In the genomic region with DNA sequence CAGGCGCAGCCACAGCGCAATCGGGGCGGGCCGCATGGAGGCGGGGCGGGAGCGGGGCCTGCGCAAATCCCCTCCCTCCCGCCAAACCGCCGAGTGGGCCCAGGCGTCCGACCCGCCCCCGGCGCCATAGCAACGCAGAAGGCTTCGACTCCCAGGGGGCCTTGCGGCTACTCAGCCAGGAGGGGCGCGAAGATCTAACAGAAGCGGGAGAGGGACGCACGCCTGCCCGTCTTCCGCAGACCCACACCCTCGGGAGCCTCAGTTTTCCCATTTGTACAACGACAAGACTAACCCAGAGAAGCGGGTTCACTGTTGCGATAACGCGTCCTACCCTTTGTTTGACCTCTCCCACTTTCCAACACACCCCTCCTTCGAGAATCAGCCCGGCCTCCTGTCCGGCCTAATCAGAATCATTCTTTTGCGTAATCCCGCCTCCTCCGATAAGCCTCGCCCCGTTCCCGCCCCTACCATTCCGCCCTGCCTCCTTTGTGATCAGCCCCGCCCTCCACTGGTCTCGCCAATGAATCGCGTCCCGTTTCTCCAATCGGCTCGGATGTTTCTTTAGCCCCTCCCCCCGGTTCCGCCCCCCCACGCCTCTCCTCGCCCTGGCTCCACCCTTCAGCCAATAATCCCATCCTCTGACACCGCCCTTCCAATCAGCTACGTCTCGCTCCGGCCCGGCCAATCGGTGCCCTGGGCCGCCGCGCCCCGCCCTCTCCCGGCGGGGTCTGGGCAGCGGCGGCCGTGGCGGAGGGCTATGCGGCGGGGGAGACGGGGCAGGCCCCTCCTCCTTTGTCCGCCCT, we compare ENCODE assay signal across 8 cellular contexts. TPM values are rescaled to one million over a fixed set of nuclear protein-coding genes. Genes with fewer than 3 reads are reported as not detected.
DNase-seq lines count a peak whose midpoint lies in the region; ATAC-seq, FAIRE-seq and TF ChIP-seq lines count a peak whose summit lies in the region.

A gene (minus strand): TSS at position 40 of the 803 bp plus-strand sequence. CDS start 4 bp downstream, at position 36.

- peak within 1 kb of the TSS; percentile 34 to 58 for H3K4me3 ChIP-seq in CD4-positive, alpha-beta memory T cell (ENCODE audit: low read length in 2 of 2)
- peak within 1 kb of the TSS; percentile 52 to 80 (median 74) for H3K4me3 ChIP-seq in H1 (ENCODE audit: extremely low read depth in 1 of 4, insufficient read depth in 2 of 4, low read depth in 3 of 4, low read length in 4 of 4)

- H3K4ac ChIP-seq in H1 (replicated peaks; ENCODE audit: insufficient read length, low read depth, low read length), result peak within 1 kb of the TSS; percentile 81

- peak within 1 kb of the TSS; percentile 96; the same call in 1 of the 2 replicates for H2AFZ ChIP-seq in H1 (ENCODE audit: low read length)

- peaks cover 0 to 3% of the 10 kb centered on the region in 2 donors for H3K27me3 Mint-ChIP-seq in CD4-positive, alpha-beta memory T cell
- peaks cover 9% of the 10 kb centered on the region for H3K27me3 Mint-ChIP-seq in activated CD8-positive, alpha-beta memory T cell treated with anti-CD3 and anti-CD28 coated beads, Interleukin-2, amount 10 ng/mL, durations not matched to agents 7 days and 5 days
- peaks cover 1% of the 10 kb centered on the region for H3K27me3 Mint-ChIP-seq in memory B cell

- 2% methylated on average over 50 of the region's 74 CpGs; no CpG with 5 or more reads in 1 of the 2 experiments for WGBS in H1 (ENCODE audit: extremely low coverage in 1 of 2, insufficient coverage in 1 of 2, insufficient read length in 1 of 2, insufficient replicate concordance in 2 of 2, low coverage in 1 of 2, low lambda C conversion rate in 2 of 2, missing lambda C conversion rate in 1 of 2), 2 experiments

- no peaks in the 10 kb centered on the region for H3K9me3 ChIP-seq in CD4-positive, alpha-beta memory T cell (ENCODE audit: control insufficient read depth in 1 of 2, low read length in 2 of 2)
- no peaks in the 10 kb centered on the region for H3K9me3 ChIP-seq in H1 (ENCODE audit: insufficient read depth in 2 of 2, low read depth in 1 of 2, low read length in 1 of 2)

- intact Hi-C loops in CD4-positive, alpha-beta memory T cell (cut with micrococcal nuclease), result loop anchor here (1.0 to 2.0 kb wide), 5 partner anchors 11 to 215 kb away; a partner anchor contains a TSS

- peak within 1 kb of the TSS; percentile 66; the same call in 1 of the 2 replicates for H2BK5ac ChIP-seq in H1 (ENCODE audit: low read depth, low read length)

- no peak within 1 kb of the TSS for H2BK20ac ChIP-seq in H1 (ENCODE audit: low read length)

- peak within 1 kb of the TSS; percentile 62 for H3K18ac ChIP-seq in H1 (ENCODE audit: extremely low read depth, low read length)

- peaks cover 0 to 1% of the 10 kb centered on the region in 2 experiments for H4K20me1 ChIP-seq in H1 (replicated peaks in 1 of 2; ENCODE audit: control insufficient read depth in 1 of 2, insufficient read depth in 2 of 2, low read length in 2 of 2)

- peak; percentile 95 for FAIRE-seq in H1 (lab: Jason Lieb, UNC)

- no peaks in the 10 kb centered on the region for H3K36me3 ChIP-seq in CD4-positive, alpha-beta memory T cell (ENCODE audit: insufficient read depth, low read length)
- no peaks in the 10 kb centered on the region for H3K36me3 ChIP-seq in H1 (ENCODE audit: control insufficient read depth in 2 of 4, insufficient read depth in 4 of 4, low read length in 3 of 4)

- H3K4me1 ChIP-seq in CD4-positive, alpha-beta memory T cell (ENCODE audit: insufficient read depth, low read length), result peaks cover 15% of the 10 kb centered on the region
- H3K4me1 ChIP-seq in H1 (replicated peaks in 1 of 4; ENCODE audit: control insufficient read depth in 3 of 4, insufficient read depth in 4 of 4, low read length in 3 of 4), result peaks cover 0 to 5% (median 2%) of the 10 kb centered on the region in 4 experiments; a peak in 4 of 7 replicates

- H3K27ac ChIP-seq in CD4-positive, alpha-beta memory T cell (ENCODE audit: low read depth, low read length), result peak within 1 kb of the TSS; percentile 51
- peak within 1 kb of the TSS; percentile 58; the same call in 1 of the 2 replicates for H3K27ac ChIP-seq in H1 (ENCODE audit: low read depth, low read length)

- peak within 1 kb of the TSS; percentile 86 for H4K5ac ChIP-seq in H1 (ENCODE audit: insufficient read length, low read depth, low read length)

- H3K14ac ChIP-seq in H1 (ENCODE audit: insufficient read length), result no peak within 1 kb of the TSS

- CTCF ChIA-PET in CD4-positive, alpha-beta memory T cell (lab: Charles Lee; ENCODE audit: partially characterized antibody), result interaction anchor here (1.0 to 1.3 kb wide), 5 partner anchors 11 to 18 kb away, joined by 3 to 4 read pairs (median 4); no protein-coding TSS in a partner anchor
- CTCF ChIA-PET in activated CD8-positive, alpha-beta memory T cell treated with anti-CD3 and anti-CD28 coated beads, Interleukin-2, amount 10 ng/mL, durations not matched to agents 7 days and 5 days (lab: Charles Lee), result interaction anchor here (0.6 to 2.5 kb wide), 9 partner anchors 10 to 335 kb away, joined by 3 to 8 read pairs (median 4); a partner anchor contains a TSS
- CTCF ChIA-PET in H1 (lab: Charles Lee; ENCODE audit: partially characterized antibody), result interaction anchor here (0.6 to 1.3 kb wide), 4 partner anchors 13 to 731 kb away, joined by 4 to 7 read pairs (median 4); no protein-coding TSS in a partner anchor

- H3K79me2 ChIP-seq in H1 (ENCODE audit: control insufficient read depth in 1 of 2, insufficient read depth in 2 of 2, low read length in 2 of 2), result no peaks in the 10 kb centered on the region

- H3K27me3 ChIP-seq in CD4-positive, alpha-beta memory T cell (ENCODE audit: insufficient read depth, low read length), result no peaks in the 10 kb centered on the region
- peaks cover 3 to 17% (median 9%) of the 10 kb centered on the region in 4 experiments; a peak in 6 of 7 replicates for H3K27me3 ChIP-seq in H1 (replicated peaks in 1 of 4; ENCODE audit: control insufficient read depth in 3 of 4, extremely low read depth in 1 of 4, insufficient read depth in 3 of 4, low read length in 3 of 4)

- H2AK5ac ChIP-seq in H1 (ENCODE audit: low read depth, low read length), result 0 out of 2 replicates have a peak within 1 kb of the TSS, but pooled peaks have one; percentile 39

- H4K8ac ChIP-seq in H1 (ENCODE audit: extremely low read depth, insufficient read depth, low read length), result peak within 1 kb of the TSS; percentile 73

- peak within 1 kb of the TSS; percentile 86 to 95 (median 90) for H3K4me3 Mint-ChIP-seq in CD4-positive, alpha-beta memory T cell
- H3K4me3 Mint-ChIP-seq in activated CD8-positive, alpha-beta memory T cell treated with anti-CD3 and anti-CD28 coated beads, Interleukin-2, amount 10 ng/mL, durations not matched to agents 7 days and 5 days, result peak within 1 kb of the TSS; percentile 75
- peak within 1 kb of the TSS; percentile 91 for H3K4me3 Mint-ChIP-seq in memory B cell

- H2BK15ac ChIP-seq in H1 (ENCODE audit: low read length), result peak within 1 kb of the TSS; percentile 29; the same call in 1 of the 2 replicates

- H3K36me3 Mint-ChIP-seq in CD4-positive, alpha-beta memory T cell, result peaks cover 0 to 3% of the 10 kb centered on the region in 2 donors
- no peaks in the 10 kb centered on the region for H3K36me3 Mint-ChIP-seq in activated CD8-positive, alpha-beta memory T cell treated with anti-CD3 and anti-CD28 coated beads, Interleukin-2, amount 10 ng/mL, durations not matched to agents 7 days and 5 days
- no peaks in the 10 kb centered on the region for H3K36me3 Mint-ChIP-seq in memory B cell

- H2BK120ac ChIP-seq in H1 (replicated peaks; ENCODE audit: low read depth, low read length), result no peak within 1 kb of the TSS

- no peak for TF ChIP-seq CTCF in H1 (IDR thresholded peaks at IDR 0.05; ENCODE audit: control extremely low read depth in 1 of 3, insufficient read depth in 1 of 3, low read depth in 1 of 3, low read length in 3 of 3)

- peak within 1 kb of the TSS; percentile 36 for H3K56ac ChIP-seq in H1 (replicated peaks; ENCODE audit: insufficient read length, low read depth, low read length)

- peaks cover 0 to 1% (median 0%) of the 10 kb centered on the region in 8 donors for H3K9me3 Mint-ChIP-seq in CD4-positive, alpha-beta memory T cell
- H3K9me3 Mint-ChIP-seq in activated CD8-positive, alpha-beta memory T cell treated with anti-CD3 and anti-CD28 coated beads, Interleukin-2, amount 10 ng/mL, durations not matched to agents 7 days and 5 days (ENCODE audit: low read depth), result no peaks in the 10 kb centered on the region
- H3K9me3 Mint-ChIP-seq in memory B cell, result no peaks in the 10 kb centered on the region

- POLR2A ChIA-PET in CD4-positive, alpha-beta memory T cell (lab: Charles Lee; ENCODE audit: partially characterized antibody), result interaction anchor here (0.7 to 2.5 kb wide), 17 partner anchors 12 to 246 kb away, joined by 3 to 13 read pairs (median 4); a partner anchor contains a TSS
- POLR2A ChIA-PET in H1 (lab: Charles Lee; ENCODE audit: partially characterized antibody), result interaction anchor here (0.6 to 1.9 kb wide), 7 partner anchors 12 to 122 kb away, joined by 3 to 8 read pairs (median 4); no protein-coding TSS in a partner anchor

- peak within 1 kb of the TSS; percentile 65 for H4K91ac ChIP-seq in H1 (replicated peaks; ENCODE audit: insufficient read length, low read length)

- TF ChIP-seq RAD21 in H1 (IDR thresholded peaks at IDR 0.05 in 1 of 2, conservative IDR thresholded peaks at IDR 0.05 in 1 of 2; ENCODE audit: low read depth in 2 of 2, low read length in 2 of 2), result no peak

- no peak within 1 kb of the TSS for H3K23ac ChIP-seq in H1 (ENCODE audit: insufficient read length)

- H3K4me2 ChIP-seq in H1 (ENCODE audit: insufficient read depth in 1 of 2, low read depth in 2 of 2, low read length in 2 of 2), result peak within 1 kb of the TSS; percentile 66 to 89

- peak; percentile 74 for ATAC-seq in GM21360 (IDR thresholded peaks at IDR 0.05; ENCODE audit: unreplicated experiment)
- ATAC-seq in activated CD8-positive, alpha-beta memory T cell treated with anti-CD3 and anti-CD28 coated beads, Interleukin-2, amount 10 ng/mL, durations not matched to agents 7 days and 5 days, result peak; percentile 91
- peak; percentile 84 for ATAC-seq in memory B cell (ENCODE audit: low read depth)

- no peak for TF ChIP-seq EP300 in H1 (IDR thresholded peaks at IDR 0.05; ENCODE audit: borderline replicate concordance in 1 of 2, low read depth in 2 of 2, low read length in 2 of 2)

- peak within 1 kb of the TSS; percentile 5 to 69 (median 47); a peak in 5 of 7 replicates for H3K9ac ChIP-seq in H1 (replicated peaks in 1 of 4; ENCODE audit: extremely low read depth in 1 of 4, low read depth in 3 of 4, low read length in 3 of 4)

- H3K79me1 ChIP-seq in H1 (ENCODE audit: low read depth, low read length), result no peaks in the 10 kb centered on the region

- DNase-seq in CD4-positive, alpha-beta memory T cell, result peak; percentile 97 to 100 (median 98)
- DNase-seq in HT1080 (ENCODE audit: low read depth) (peak; percentile 95), NOMO-1 (lab: John Stamatoyannopoulos, UW; ENCODE audit: unreplicated experiment in 2 of 2) (peak; percentile 98 to 99), H1 (ENCODE audit: low read depth in 1 of 2, low spot score in 2 of 2) (peak; percentile 96 to 97), memory B cell (ENCODE audit: low spot score in 2 of 2) (peak; percentile 90 to 96)
- DNase-seq in activated CD8-positive, alpha-beta memory T cell treated with anti-CD3 and anti-CD28 coated beads, Interleukin-2, amount 10 ng/mL, durations not matched to agents 7 days and 5 days, result peak; percentile 98
- peak; percentile 97 for DNase-seq in stimulated activated CD8-positive, alpha-beta memory T cell treated with anti-CD3 and anti-CD28 coated beads, Interleukin-12 subunit alpha, Interleukin-12 subunit beta, amount 100 ng/mL, for 1 hour (ENCODE audit: low read depth)

- H3K27ac Mint-ChIP-seq in CD4-positive, alpha-beta memory T cell, result peak within 1 kb of the TSS; percentile 88 to 96 (median 93)
- H3K27ac Mint-ChIP-seq in activated CD8-positive, alpha-beta memory T cell treated with anti-CD3 and anti-CD28 coated beads, Interleukin-2, amount 10 ng/mL, durations not matched to agents 7 days and 5 days, result peak within 1 kb of the TSS; percentile 75
- H3K27ac Mint-ChIP-seq in memory B cell, result peak within 1 kb of the TSS; percentile 56

- peak within 1 kb of the TSS; percentile 44; the same call in 1 of the 2 replicates for H2BK12ac ChIP-seq in H1 (ENCODE audit: low read depth, low read length)

- H3K23me2 ChIP-seq in H1 (ENCODE audit: low read depth, low read length), result peaks cover 7% of the 10 kb centered on the region; the same call in 1 of the 2 replicates

- peaks cover 3 to 18% (median 10%) of the 10 kb centered on the region in 4 donors for H3K4me1 Mint-ChIP-seq in CD4-positive, alpha-beta memory T cell
- H3K4me1 Mint-ChIP-seq in activated CD8-positive, alpha-beta memory T cell treated with anti-CD3 and anti-CD28 coated beads, Interleukin-2, amount 10 ng/mL, durations not matched to agents 7 days and 5 days, result peaks cover 13% of the 10 kb centered on the region
- peaks cover 5% of the 10 kb centered on the region for H3K4me1 Mint-ChIP-seq in memory B cell

- no peak for TF ChIP-seq POLR2A in H1 (IDR thresholded peaks at IDR 0.05; ENCODE audit: control extremely low read depth in 1 of 2, low read depth in 2 of 2, low read length in 2 of 2)

RNA-seq across cellular contexts. Expression of the gene that starts here (rescaled TPM):
- 1 to 10 TPM; 3.1 to 3.7 TPM for total RNA-seq in CD4-positive, alpha-beta memory T cell
- polyA plus RNA-seq in CD4-positive, alpha-beta memory T cell, result not detected
- 0.10 and 1.0 TPM in 2 replicates for total RNA-seq in HT1080 (2014; rRNA removed; shearing (Covaris generic))
- 0.21 and 2.5 TPM in 2 replicates for polyA plus RNA-seq in HT1080 (2015; cell fraction: cytosol; rRNA removed)
- polyA plus RNA-seq in HT1080 (2015; cell fraction: nucleus; rRNA removed), result 5.4 and 7.7 TPM in 2 replicates
- total RNA-seq in activated CD8-positive, alpha-beta memory T cell treated with anti-CD3 and anti-CD28 coated beads, Interleukin-2, amount 10 ng/mL, durations not matched to agents 7 days and 5 days, result 1 to 10 TPM; 1.5 to 4.4 TPM
- total RNA-seq in H1 (2021; fragmentation: NEBNext Ultra II Directional; extraction: Animal tissue kit (Norgen Biotek cat#: 25700)), result 9.7 and 9.8 TPM in 2 replicates
- polyA plus RNA-seq in H1 (2011; rRNA removed), result 10.7 and 18.3 TPM in 2 replicates
- polyA plus RNA-seq in H1 (2011; cell fraction: cytosol; rRNA removed), result 13.4 TPM
- polyA plus RNA-seq in H1 (2011; cell fraction: nucleus; rRNA removed), result 104 TPM
- polyA plus RNA-seq in H1 (2012, experiment 1 of 2), result 7.7 to 16.1 TPM (median 11.6 TPM) in 4 replicates
- 5.0 TPM for polyA plus RNA-seq in H1 (2012, experiment 2 of 2)
- polyA plus RNA-seq in H1 (2013, experiment 1 of 2), result 8.5 TPM
- polyA plus RNA-seq in H1 (2013, experiment 2 of 2), result 5.6 TPM
- 1.6 and 1.9 TPM in 2 replicates for polyA minus RNA-seq in H1 (2011; rRNA and poly(A)+ RNA removed)
- 8.1 TPM for polyA minus RNA-seq in H1 (2011; cell fraction: cytosol; rRNA and poly(A)+ RNA removed)
- polyA minus RNA-seq in H1 (2011; cell fraction: nucleus; rRNA and poly(A)+ RNA removed), result 14.3 TPM

Comparison
In these comparisons a context has a peak if more than half of its experiments do, and no peak if none do; other contexts are left out.
1. Peak in every context shown above with its lines: DNase-seq, ATAC-seq, H3K4me3 ChIP-seq and H3K27ac ChIP-seq.
2. RNA of the gene that starts here (polyA plus RNA-seq): 5.0 to 104 TPM in H1; not detected in CD4-positive, alpha-beta memory T cell; every median in the first group is over 4 times any median in the second.